Comparison of ENCODE assay signal across 12 cellular contexts in genomic region chr11:125300791-125301218, GRCh38.
DNase-seq lines count a peak whose midpoint lies in the region; ATAC-seq and TF ChIP-seq lines count a peak whose summit lies in the region.
"Had no signal": no experiment of that assay in that cellular context is flagged by ENCODE, and none has a peak within 500 bp of the region (broad histone marks: within the 10 kb centered on the region; RNA-seq: fewer than 3 reads in every experiment).

No MANE protein-coding gene starts in this region.

- no peaks in the 10 kb centered on the region for H3K9me3 ChIP-seq in mesodermal cell (ENCODE audit: control insufficient read depth, low read length)

- DNase-seq in NB4 (ENCODE audit: low read depth) (peak; percentile 8), dermis blood vessel endothelial cell (peak; percentile 78), amniotic stem cell (lab: John Stamatoyannopoulos, UW) (no peak), erythroblast (lab: John Stamatoyannopoulos, UW) (no peak)
- DNase-seq: activated gamma-delta T cell treated with Interleukin-2 at 50 U/mL for 16 hours; NCI-H187 treated with DMSO at 0.1 percent for 48 hours; posterior cingulate gyrus; stimulated activated naive CD8-positive, alpha-beta T cell treated with anti-CD3 and anti-CD28 coated beads, Interleukin-15, Interleukin-2, amounts not matched to agents 100 U/mL and 50 U/mL, for 24 hours had no signal

- no peak for TF ChIP-seq CTCF in C4-2B (conservative IDR thresholded peaks at IDR 0.05)
- TF ChIP-seq CTCF in NB4 (IDR thresholded peaks at IDR 0.05; ENCODE audit: low read depth, low read length) = no peak

- TF ChIP-seq POLR2A in NB4 (IDR thresholded peaks at IDR 0.05; ENCODE audit: extremely low read depth, insufficient read length) (no peak), erythroblast (IDR thresholded peaks at IDR 0.05; ENCODE audit: low read length) (no peak)

- no peak for ATAC-seq in GM19452 (IDR thresholded peaks at IDR 0.05; ENCODE audit: unreplicated experiment)
- no peak for ATAC-seq in GM18907 (IDR thresholded peaks at IDR 0.05; ENCODE audit: unreplicated experiment)
- ATAC-seq: stimulated activated naive CD8-positive, alpha-beta T cell treated with anti-CD3 and anti-CD28 coated beads, Interleukin-15, Interleukin-2, amounts not matched to agents 100 U/mL and 50 U/mL, for 24 hours had no signal

- no peak overlapping the region for H3K4me3 ChIP-seq in NB4 (ENCODE audit: low read depth, low read length)
- no peak overlapping the region for H3K4me3 ChIP-seq in mesodermal cell (ENCODE audit: extremely low read depth, insufficient read depth, low read length, poor library complexity, severe bottlenecking)

- H3K27ac ChIP-seq in C4-2B = peak overlapping the region; percentile 35; the same call in 1 of the 2 replicates
- peak overlapping the region; percentile 59 for H3K27ac ChIP-seq in mesodermal cell (ENCODE audit: low read depth, low read length, severe bottlenecking)

- 52 to 86% methylated on average over 2 to 3 of the region's 3 CpGs for whole genome bisulfite sequencing in mesodermal cell (ENCODE audit: insufficient coverage in 2 of 2), 2 experiments

- peaks cover 35% of the 10 kb centered on the region for H3K4me1 ChIP-seq in mesodermal cell (ENCODE audit: control insufficient read depth, insufficient read depth, low read length, poor library complexity, severe bottlenecking)

- no peaks in the 10 kb centered on the region for H3K36me3 ChIP-seq in mesodermal cell (ENCODE audit: control insufficient read depth, insufficient read depth, low read length)

Comparison
In these comparisons a context has a peak if more than half of its experiments do, and no peak if none do; other contexts are left out.
1. DNase-seq: peak in NB4 (single experiment) and dermis blood vessel endothelial cell (single experiment); none in amniotic stem cell (single experiment) and erythroblast (0 of 2).